Comparison of ENCODE assay signal across 1 cellular context in genomic region chr4:127204326-127204725, GRCh38.
TF ChIP-seq lines count a peak whose summit lies in the region.

No MANE protein-coding gene starts in this region.

TF ChIP-seq in H1, 55 proteins besides CTCF, POLR2A, EP300 and RAD21:
- TF ChIP-seq CHD1 (IDR thresholded peaks at IDR 0.05; ENCODE audit: low read depth, low read length) = no peak
- TF ChIP-seq RXRA (IDR thresholded peaks at IDR 0.05; ENCODE audit: insufficient read depth, low read depth, low read length) = no peak
- no peak for TF ChIP-seq USF2 (IDR thresholded peaks at IDR 0.05; ENCODE audit: low read length)
- no peak for TF ChIP-seq RNF2 (IDR thresholded peaks at IDR 0.05; ENCODE audit: borderline replicate concordance, low read depth, low read length, missing control alignments, poor library complexity, severe bottlenecking)
- no peak for TF ChIP-seq POLR2AphosphoS5 (IDR thresholded peaks at IDR 0.05; ENCODE audit: low read depth, low read length)
- TF ChIP-seq ATF2 (IDR thresholded peaks at IDR 0.05; ENCODE audit: low read length) = no peak
- TF ChIP-seq ZNF274 (IDR thresholded peaks at IDR 0.05; ENCODE audit: borderline replicate concordance, extremely low read depth, low read length) = no peak
- TF ChIP-seq TAF1 (IDR thresholded peaks at IDR 0.05; ENCODE audit: low read depth, low read length) = no peak
- no peak for TF ChIP-seq SP4 (IDR thresholded peaks at IDR 0.05; ENCODE audit: low read length)
- no peak for TF ChIP-seq CBX5 (IDR thresholded peaks at IDR 0.05; ENCODE audit: low read depth, low read length)
- TF ChIP-seq POU5F1 (IDR thresholded peaks at IDR 0.05; ENCODE audit: low read depth, low read length) = no peak
- TF ChIP-seq BCL11A (IDR thresholded peaks at IDR 0.05; ENCODE audit: low read depth in 2 of 2, low read length in 2 of 2) = no peak
- TF ChIP-seq CEBPB (IDR thresholded peaks at IDR 0.05; ENCODE audit: low read depth, low read length) = no peak
- no peak for TF ChIP-seq MAX (IDR thresholded peaks at IDR 0.05)
- TF ChIP-seq NRF1 (IDR thresholded peaks at IDR 0.05; ENCODE audit: low read depth, low read length) = no peak
- TF ChIP-seq GABPA (IDR thresholded peaks at IDR 0.05; ENCODE audit: borderline replicate concordance, insufficient read depth, low read length) = no peak
- no peak for TF ChIP-seq ASH2L (IDR thresholded peaks at IDR 0.05; ENCODE audit: low read length)
